8 cellular contexts compared by ENCODE assay signal in the genomic region with DNA sequence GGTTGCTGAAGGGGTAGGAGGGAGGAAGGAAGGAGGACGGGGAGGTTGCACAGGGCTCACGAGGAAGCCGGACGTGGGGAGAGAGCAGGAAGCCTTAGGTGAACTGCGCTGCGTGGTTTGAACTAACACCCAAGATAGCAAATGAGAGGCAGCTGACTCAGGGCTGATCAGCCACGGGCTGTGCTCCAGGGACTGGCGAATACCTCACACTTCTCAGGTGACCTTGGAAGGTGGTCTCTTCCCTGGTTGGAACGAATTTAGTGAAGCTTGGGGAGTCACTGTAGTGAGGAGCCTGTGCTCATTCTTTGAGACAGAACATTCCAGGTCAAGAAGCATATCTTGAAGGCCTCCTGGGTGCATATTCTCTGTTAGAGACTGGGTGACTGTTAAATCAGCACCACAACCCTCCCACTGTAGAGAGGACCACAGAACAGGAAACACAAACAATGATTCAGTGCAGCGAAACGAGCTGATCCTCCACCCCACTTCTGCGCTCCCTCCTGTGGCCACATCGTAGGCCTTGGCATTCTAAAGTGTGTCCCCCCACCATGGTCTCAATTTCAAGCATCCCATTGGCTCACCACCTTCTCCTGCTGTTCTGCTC. TPM values are rescaled to one million over a fixed set of nuclear protein-coding genes. Genes with fewer than 3 reads are reported as not detected.
DNase-seq lines count a peak whose midpoint lies in the region; ATAC-seq lines count a peak whose summit lies in the region.

No MANE protein-coding gene starts in this region.

- H3K27me3 Mint-ChIP-seq in IgD-negative memory B cell = no peaks in the 10 kb centered on the region

- peak overlapping the region; percentile 38 to 98 (median 91) for H3K27ac Mint-ChIP-seq in IgD-negative memory B cell

- H3K9me3 Mint-ChIP-seq in IgD-negative memory B cell = no peaks in the 10 kb centered on the region

- peak overlapping the region; percentile 40 to 90 (median 68) for H3K4me3 Mint-ChIP-seq in IgD-negative memory B cell

- DNase-seq in ELR (ENCODE audit: low read depth) (peak; percentile 64), glomerular visceral epithelial cell (ENCODE audit: extremely low spot score) (peak; percentile 19), NCI-H446 treated with DMSO at 0.1 percent for 48 hours (lab: John Stamatoyannopoulos, UW) (no peak)
- DNase-seq in activated CD8-positive, alpha-beta memory T cell treated with anti-CD3 and anti-CD28 coated beads, Interleukin-2, amount 50 U/mL, for 1 hour (ENCODE audit: extremely low read depth) = peak; percentile 45
- peak; percentile 59 to 60 for DNase-seq in stimulated activated CD4-positive, alpha-beta T cell treated with anti-CD3 and anti-CD28 coated beads, Interleukin-4, amount 100 ng/mL, for 48 hours (ENCODE audit: low read depth in 2 of 2)

- H3K4me1 Mint-ChIP-seq in IgD-negative memory B cell = peaks cover 25 to 34% (median 26%) of the 10 kb centered on the region in 3 donors

- no peak for ATAC-seq in GM21786 (IDR thresholded peaks at IDR 0.05; ENCODE audit: unreplicated experiment)
- ATAC-seq in GM19452 (IDR thresholded peaks at IDR 0.05; ENCODE audit: unreplicated experiment) = no peak

- H3K36me3 Mint-ChIP-seq in IgD-negative memory B cell = no peaks in the 10 kb centered on the region

RNA-seq across cellular contexts. Expression of gene TOGARAM2, which starts 33.8 kb away (rescaled TPM):
- 0.28 TPM for polyA plus RNA-seq in IgD-negative memory B cell

RNA-seq across cellular contexts. Expression of gene PCARE, which starts 59.4 kb away (rescaled TPM):
- not detected for polyA plus RNA-seq in IgD-negative memory B cell
